8 cellular contexts compared by ENCODE assay signal in the genomic region with DNA sequence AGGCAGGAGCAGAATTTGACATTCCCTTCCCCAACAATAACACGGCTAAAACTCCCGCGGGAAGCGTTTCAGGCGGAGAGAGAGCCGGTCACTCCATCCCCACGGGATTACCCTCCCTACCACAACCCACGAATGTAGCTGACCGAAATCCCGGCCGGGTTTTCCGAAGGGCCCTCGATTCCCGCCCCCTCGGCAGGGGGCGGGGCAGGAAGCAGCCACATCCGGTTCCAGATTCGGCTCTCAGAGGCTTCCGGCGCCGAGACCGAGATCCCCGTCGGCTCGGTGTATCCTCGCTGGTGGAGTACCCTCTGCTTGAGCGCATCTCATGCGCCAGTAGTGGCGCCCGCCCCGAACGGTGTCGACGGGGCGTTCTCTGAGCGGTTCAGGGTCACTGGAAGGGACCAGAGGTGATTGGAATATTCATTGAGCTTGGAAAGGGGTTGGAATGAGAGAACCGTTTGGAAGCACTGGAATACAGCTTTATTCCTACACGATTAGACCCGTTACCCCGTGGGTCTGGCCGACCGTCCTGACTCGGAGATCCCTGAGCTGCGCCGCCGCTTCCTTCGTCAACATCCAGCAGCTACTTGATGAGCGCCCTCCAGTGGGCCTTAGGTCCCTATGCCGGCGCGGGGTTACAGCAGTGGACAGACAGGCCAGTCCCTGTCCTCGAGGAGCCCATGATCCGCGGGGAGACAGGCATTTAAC. TPM values are rescaled to one million over a fixed set of nuclear protein-coding genes. Genes with fewer than 3 reads are reported as not detected.
DNase-seq lines count a peak whose midpoint lies in the region; ATAC-seq and TF ChIP-seq lines count a peak whose summit lies in the region.

No MANE protein-coding gene starts in this region.

- intact Hi-C loops in CD4-positive, alpha-beta memory T cell (cut with micrococcal nuclease) = loop anchor here (1.0 to 2.0 kb wide), 8 partner anchors 10 to 99 kb away; a partner anchor contains a TSS
- intact Hi-C loops in dorsolateral prefrontal cortex (cut with DNase I) = loop anchor here (1.0 to 2.0 kb wide), 3 partner anchors 10 to 18 kb away; a partner anchor contains a TSS
- intact Hi-C loops in lower leg skin (cut with DNase I; ENCODE audit: low total_unique reads) = no loop called here

- H3K27ac Mint-ChIP-seq in CD4-positive, alpha-beta memory T cell = peak overlapping the region; percentile 96 to 100 (median 99)

- POLR2A ChIA-PET in CD4-positive, alpha-beta memory T cell (lab: Charles Lee; ENCODE audit: partially characterized antibody) = interaction anchor here (0.6 to 7.4 kb wide), 34 partner anchors 9 to 1238 kb away, joined by 3 to 150 read pairs (median 4); a partner anchor contains a TSS

- H3K4me3 Mint-ChIP-seq in CD4-positive, alpha-beta memory T cell = peak overlapping the region; percentile 99

- 1% methylated on average over 40 to 43 of the region's 54 CpGs for WGBS in lower leg skin, 2 donors

- H3K36me3 Mint-ChIP-seq in CD4-positive, alpha-beta memory T cell = peaks cover 21 to 55% of the 10 kb centered on the region in 2 donors

- ATAC-seq in GM19452 (IDR thresholded peaks at IDR 0.05; ENCODE audit: unreplicated experiment) = peak; percentile 65

- H3K9me3 ChIP-seq in CD4-positive, alpha-beta memory T cell (ENCODE audit: control insufficient read depth in 1 of 2, low read length in 2 of 2) = no peaks in the 10 kb centered on the region

- DNase-seq in CD4-positive, alpha-beta memory T cell = peak; percentile 91 to 94 (median 93)
- peak; percentile 93 for DNase-seq in HK-2 (ENCODE audit: unreplicated experiment)
- peak; percentile 90 for DNase-seq in NCI-H774 (lab: John Stamatoyannopoulos, UW)
- DNase-seq in activated CD4-positive, alpha-beta T cell treated with anti-CD3 and anti-CD28 coated beads, Interleukin-2, amount 50 U/mL, for 48 hours = peak; percentile 94 to 96
- peak; percentile 81 to 93 (median 91) for DNase-seq in dorsolateral prefrontal cortex
- peak; percentile 90 to 97 for DNase-seq in lower leg skin (ENCODE audit: low spot score in 2 of 2)
- peak; percentile 91 to 92 for DNase-seq in stimulated activated CD4-positive, alpha-beta T cell treated with anti-CD3 and anti-CD28 coated beads, Interleukin-4, amount 100 ng/mL, for 4 hours

- TF ChIP-seq POLR2A in lower leg skin (IDR thresholded peaks at IDR 0.05) = peak in 1 of 2 donors; percentile 64

- peak overlapping the region; percentile 71 to 97 for H3K4me3 ChIP-seq in CD4-positive, alpha-beta memory T cell (ENCODE audit: low read length in 2 of 2)
- peak overlapping the region; percentile 57 to 100 (median 89) for H3K4me3 ChIP-seq in dorsolateral prefrontal cortex
- peak overlapping the region; percentile 76 for H3K4me3 ChIP-seq in lower leg skin (ENCODE audit: low read depth, poor library complexity, severe bottlenecking)

- peaks cover 41% of the 10 kb centered on the region for H3K36me3 ChIP-seq in CD4-positive, alpha-beta memory T cell (ENCODE audit: insufficient read depth, low read length)

- no peaks in the 10 kb centered on the region for H3K27me3 ChIP-seq in CD4-positive, alpha-beta memory T cell (ENCODE audit: insufficient read depth, low read length)
- H3K27me3 ChIP-seq in dorsolateral prefrontal cortex = no peaks in the 10 kb centered on the region

- peaks cover 0 to 4% of the 10 kb centered on the region in 2 donors for H3K27me3 Mint-ChIP-seq in CD4-positive, alpha-beta memory T cell

- H3K4me1 ChIP-seq in CD4-positive, alpha-beta memory T cell (ENCODE audit: insufficient read depth, low read length) = peaks cover 27% of the 10 kb centered on the region

- TF ChIP-seq CTCF in dorsolateral prefrontal cortex (IDR thresholded peaks at IDR 0.05 in 54 of 56, conservative IDR thresholded peaks at IDR 0.05 in 2 of 56; ENCODE audit: low read depth in 1 of 56, partially characterized antibody in 56 of 56) (peak; percentile 33 to 86 (median 66)), lower leg skin (IDR thresholded peaks at IDR 0.05) (peak in 1 of 3 donors; percentile 44)

- H3K4me1 Mint-ChIP-seq in CD4-positive, alpha-beta memory T cell = peaks cover 22 to 42% (median 31%) of the 10 kb centered on the region in 4 donors

- CTCF ChIA-PET in CD4-positive, alpha-beta memory T cell (lab: Charles Lee; ENCODE audit: partially characterized antibody) = interaction anchor here (0.7 to 4.8 kb wide), 13 partner anchors 10 to 138 kb away, joined by 3 to 35 read pairs (median 5); a partner anchor contains a TSS

- H3K27ac ChIP-seq in CD4-positive, alpha-beta memory T cell (ENCODE audit: low read depth, low read length) = peak overlapping the region; percentile 94
- H3K27ac ChIP-seq in dorsolateral prefrontal cortex = peak overlapping the region; percentile 83 to 99 (median 98)

- H3K9me3 Mint-ChIP-seq in CD4-positive, alpha-beta memory T cell = peaks cover 0 to 2% (median 0%) of the 10 kb centered on the region in 8 donors

RNA-seq across cellular contexts. Expression of a gene that starts 0.6 kb away (rescaled TPM):
- total RNA-seq in CD4-positive, alpha-beta memory T cell = 10 to 100 TPM; 66.8 to 67.9 TPM
- polyA plus RNA-seq in CD4-positive, alpha-beta memory T cell = 10 to 100 TPM in 1 of 2 donors, 1 to 10 TPM in 1; 10.0 to 12.5 TPM
- 10 to 100 TPM; 30.9 to 94.4 (median 52.6) TPM for total RNA-seq in dorsolateral prefrontal cortex
- 10 to 100 TPM; 79.7 to 95.3 (median 84.4) TPM for total RNA-seq in lower leg skin

RNA-seq across cellular contexts. Expression of a gene that starts 10.0 kb away (rescaled TPM):
- total RNA-seq in CD4-positive, alpha-beta memory T cell = 10 to 100 TPM; 43.6 to 45.5 TPM
- 10 to 100 TPM; 33.1 to 36.7 TPM for polyA plus RNA-seq in CD4-positive, alpha-beta memory T cell
- 10 to 100 TPM; 29.1 to 82.4 (median 59.2) TPM for total RNA-seq in dorsolateral prefrontal cortex
- total RNA-seq in lower leg skin = 10 to 100 TPM; 22.6 to 36.3 (median 35.3) TPM

RNA-seq across cellular contexts. Expression of a gene that starts 10.4 kb away (rescaled TPM):
- 10 to 100 TPM; 60.8 to 66.1 TPM for total RNA-seq in CD4-positive, alpha-beta memory T cell
- 10 to 100 TPM; 65.8 to 88.9 TPM for polyA plus RNA-seq in CD4-positive, alpha-beta memory T cell
- total RNA-seq in dorsolateral prefrontal cortex = 10 to 100 TPM; 14.7 to 53.7 (median 30.1) TPM
- total RNA-seq in lower leg skin = 10 to 100 TPM; 38.4 to 57.2 (median 47.0) TPM

RNA-seq across cellular contexts. Expression of a gene that starts 14.5 kb away (rescaled TPM):
- 100 to 1,000 TPM; 240 to 248 TPM for total RNA-seq in CD4-positive, alpha-beta memory T cell
- 100 to 1,000 TPM; 277 to 370 TPM for polyA plus RNA-seq in CD4-positive, alpha-beta memory T cell
- total RNA-seq in dorsolateral prefrontal cortex = 100 to 1,000 TPM in 7 of 120 experiments, 10 to 100 TPM in 113; 52.1 to 121 (median 79.4) TPM
- 100 to 1,000 TPM in 1 of 4 donors, 10 to 100 TPM in 3; 80.3 to 122 (median 92.0) TPM for total RNA-seq in lower leg skin

RNA-seq across cellular contexts. Expression of a gene that starts 18.2 kb away (rescaled TPM):
- 10 to 100 TPM; 28.6 to 28.7 TPM for total RNA-seq in CD4-positive, alpha-beta memory T cell
- 10 to 100 TPM; 15.3 to 18.4 TPM for polyA plus RNA-seq in CD4-positive, alpha-beta memory T cell
- total RNA-seq in dorsolateral prefrontal cortex = 10 to 100 TPM; 16.7 to 36.6 (median 25.5) TPM
- total RNA-seq in lower leg skin = 10 to 100 TPM; 25.0 to 53.7 (median 35.8) TPM

Comparison
In these comparisons a context has a peak if more than half of its experiments do, and no peak if none do; other contexts are left out.
1. Peak in every context shown above with its lines: DNase-seq, ATAC-seq, H3K4me3 ChIP-seq and H3K27ac ChIP-seq.